ENCODE assay signal across 27 cellular contexts in the genomic region with DNA sequence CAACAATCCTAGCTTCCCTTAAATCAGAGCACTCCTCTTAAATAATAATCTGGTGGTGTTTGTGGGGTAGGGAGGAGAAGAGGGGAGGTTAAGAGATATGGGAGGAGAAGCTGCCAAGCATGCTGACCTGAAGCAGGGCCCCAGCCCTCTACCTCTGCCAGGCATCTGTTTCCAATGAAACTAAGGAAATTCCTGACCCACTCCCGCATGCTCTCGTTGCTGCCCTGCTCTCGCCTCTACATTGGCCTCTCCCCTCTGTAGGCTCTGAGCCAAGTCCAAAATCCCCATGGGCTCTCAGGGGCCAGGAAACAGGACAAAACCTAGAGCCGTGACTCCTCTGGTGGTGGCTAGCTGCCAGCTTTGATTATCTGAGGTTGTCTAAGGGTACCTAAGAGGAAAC.
"Had no signal": no experiment of that assay in that cellular context is flagged by ENCODE, and none has a peak within 500 bp of the region (broad histone marks: within the 10 kb centered on the region; RNA-seq: fewer than 3 reads in every experiment).

No MANE protein-coding gene starts in this region.

- H3K36me3 ChIP-seq: left ventricle myocardium inferior, neutrophil, ovary, prostate gland, suprapubic skin, tibial artery, upper lobe of right lung had no signal

- ATAC-seq: activated T-cell treated with anti-CD3 and anti-CD28 coated beads, Interleukin-2, amount 50 U/mL, for 4 hours; activated T-helper 17 cell treated with anti-CD3 and anti-CD28 coated beads, Interleukin-2, amount 50 U/mL, for 72 hours; effector memory CD8-positive, alpha-beta T cell; mucosa of descending colon; natural killer cell treated with Interleukin-12 subunit alpha and Interleukin-12 subunit beta and Interleukin-15 and Interleukin-18, amount 100 ng/mL, for 72 hours; upper lobe of right lung had no signal

- H3K4me3 Mint-ChIP-seq: activated T-cell treated with anti-CD3 and anti-CD28 coated beads, Interleukin-2, amount 50 U/mL, for 4 hours; activated T-helper 17 cell treated with anti-CD3 and anti-CD28 coated beads, Interleukin-2, amount 50 U/mL, for 72 hours; effector memory CD8-positive, alpha-beta T cell; natural killer cell treated with Interleukin-12 subunit alpha and Interleukin-12 subunit beta and Interleukin-15 and Interleukin-18, amount 100 ng/mL, for 72 hours had no signal

- H3K27me3 Mint-ChIP-seq: activated T-helper 17 cell treated with anti-CD3 and anti-CD28 coated beads, Interleukin-2, amount 50 U/mL, for 72 hours; effector memory CD8-positive, alpha-beta T cell had no signal

- H3K27ac Mint-ChIP-seq: activated T-helper 17 cell treated with anti-CD3 and anti-CD28 coated beads, Interleukin-2, amount 50 U/mL, for 72 hours; effector memory CD8-positive, alpha-beta T cell; natural killer cell treated with Interleukin-12 subunit alpha and Interleukin-12 subunit beta and Interleukin-15 and Interleukin-18, amount 100 ng/mL, for 72 hours had no signal

- H3K9me3 ChIP-seq: neutrophil, ovary, prostate gland, upper lobe of right lung had no signal

- H3K4me1 Mint-ChIP-seq: activated T-helper 17 cell treated with anti-CD3 and anti-CD28 coated beads, Interleukin-2, amount 50 U/mL, for 72 hours had no signal

- H3K4me3 ChIP-seq: left ventricle myocardium inferior, lung, mucosa of descending colon, ovary, prostate gland, suprapubic skin, tibial artery, upper lobe of right lung had no signal

- DNase-seq: activated CD4-positive, alpha-beta T cell treated with anti-CD3 and anti-CD28 coated beads for 48 hours; activated CD4-positive, alpha-beta T cell treated with anti-CD3 and anti-CD28 coated beads, Interleukin-2, amount 50 U/mL, for 48 hours; activated gamma-delta T cell treated with Interleukin-2 at 50 U/mL for 16 hours; activated naive CD4-positive, alpha-beta T cell treated with anti-CD3 and anti-CD28 coated beads, Interleukin-2, amount 50 U/mL, for 16 hours; activated T-cell treated with anti-CD3 and anti-CD28 coated beads, Interleukin-2, amount 50 U/mL, for 4 hours; amygdala; caudate nucleus; cortex of kidney; effector memory CD8-positive, alpha-beta T cell; left ventricle myocardium inferior; mesendoderm; mucosa of descending colon; ovary; retina; stimulated activated CD4-positive, alpha-beta T cell treated with anti-CD3 and anti-CD28 coated beads, Interleukin-15, amount 100 ng/mL, for 24 hours; stimulated activated CD4-positive, alpha-beta T cell treated with anti-CD3 and anti-CD28 coated beads, Interleukin-2, amount 100 ng/mL, for 24 hours; stimulated activated naive CD4-positive, alpha-beta T cell; T-helper 9 cell; tibial artery; upper lobe of right lung had no signal

- H3K27ac ChIP-seq: left ventricle myocardium inferior, neutrophil, ovary, prostate gland, suprapubic skin, tibial artery, upper lobe of right lung, VCaP had no signal

- H3K36me3 Mint-ChIP-seq: natural killer cell treated with Interleukin-12 subunit alpha and Interleukin-12 subunit beta and Interleukin-15 and Interleukin-18, amount 100 ng/mL, for 72 hours had no signal

- H3K27me3 ChIP-seq: neutrophil, ovary, suprapubic skin, tibial artery, upper lobe of right lung had no signal

- H3K4me1 ChIP-seq: prostate gland, suprapubic skin, tibial artery, upper lobe of right lung had no signal
